8 cellular contexts compared by ENCODE assay signal in genomic region chr1:89200668-89201488, GRCh38. TPM values are rescaled to one million over a fixed set of nuclear protein-coding genes. Genes with fewer than 3 reads are reported as not detected.
DNase-seq lines count a peak whose midpoint lies in the region; ATAC-seq, FAIRE-seq and TF ChIP-seq lines count a peak whose summit lies in the region.

No MANE protein-coding gene starts in this region.

- intact Hi-C loops in A673 (cut with micrococcal nuclease; ENCODE audit: unreplicated experiment) (no loop called here), GM12878 (cut with micrococcal nuclease; ENCODE audit: unreplicated experiment) (loop anchor here (2.0 to 5.0 kb wide), 3 partner anchors 150 to 159 kb away; no protein-coding TSS in a partner anchor), thyroid gland (cut with DNase I) (no loop called here), transverse colon (cut with DNase I; ENCODE audit: low total_unique reads) (no loop called here)

- TF ChIP-seq POLR2A in GM12878 (IDR thresholded peaks at IDR 0.05; ENCODE audit: low read depth, low read length) (no peak), thyroid gland (IDR thresholded peaks at IDR 0.05) (no peak), transverse colon (IDR thresholded peaks at IDR 0.05) (no peak)

- no peak for TF ChIP-seq RAD21 in GM12878 (IDR thresholded peaks at IDR 0.05; ENCODE audit: insufficient read depth, low read depth, low read length)

- no peak overlapping the region for H3K4me2 ChIP-seq in GM12878 (ENCODE audit: control insufficient read depth, insufficient read depth)

- CTCF ChIA-PET in A673 (lab: Charles Lee) = no interaction called here
- CTCF ChIA-PET in GM12878 (lab: Yijun Ruan, JAX) = interaction anchor here (1.0 kb wide), 1 partner anchor 109 kb away, joined by 4 read pairs; no protein-coding TSS in a partner anchor

- in situ Hi-C loops in GM12878 (cut with MboI) = no loop called here
- in situ Hi-C loops in transverse colon (cut with MboI; ENCODE audit: low pct_ligation_motif_present in 1 of 4, low pct_unique_long_range_greater_than_20kb in 1 of 4, low sequenced_read_pairs in 3 of 4) = no loop called here

- H3K27ac ChIP-seq in A673 (ENCODE audit: low read depth, low read length, poor library complexity, severe bottlenecking) = no peak overlapping the region
- H3K27ac ChIP-seq in GM12878 (ENCODE audit: control insufficient read depth, insufficient read depth) = no peak overlapping the region
- no peak overlapping the region for H3K27ac ChIP-seq in thyroid gland
- H3K27ac ChIP-seq in transverse colon = no peak overlapping the region

- WGBS in GM12878 (ENCODE audit: insufficient coverage, insufficient replicate concordance, low lambda C conversion rate, missing lambda C conversion rate) = 8% methylated on average over 5 of the region's 5 CpGs
- WGBS in thyroid gland, 2 donors = 71 to 73% methylated on average over 5 of the region's 5 CpGs
- 48 to 60% methylated on average over 5 of the region's 5 CpGs for WGBS in transverse colon (ENCODE audit: low coverage in 1 of 2), 2 donors

- no peak overlapping the region for H3K4me3 ChIP-seq in A673 (ENCODE audit: low read depth, low read length, poor library complexity, severe bottlenecking)
- no peak overlapping the region for H3K4me3 ChIP-seq in GM12878
- no peak overlapping the region for H3K4me3 ChIP-seq in thyroid gland (replicated peaks in 1 of 3)
- no peak overlapping the region for H3K4me3 ChIP-seq in transverse colon

- no peak overlapping the region for H3K9ac ChIP-seq in GM12878 (ENCODE audit: control insufficient read depth, insufficient read depth, low read length)

- TF ChIP-seq EP300 in GM12878 (IDR thresholded peaks at IDR 0.05; ENCODE audit: borderline replicate concordance in 1 of 2, control insufficient read depth in 1 of 2, low read depth in 2 of 2, low read length in 2 of 2) (peak; percentile 81 to 92), transverse colon (IDR thresholded peaks at IDR 0.05; ENCODE audit: low read depth) (no peak)

- RAD21 ChIA-PET in GM12878 (lab: Charles Lee; ENCODE audit: unreplicated experiment) = interaction anchor here (0.6 to 1.5 kb wide), 5 partner anchors 10 to 1749 kb away, joined by 3 to 5 read pairs (median 3); partner anchors contain the start of gene GBP6

- no peaks in the 10 kb centered on the region for H4K20me1 ChIP-seq in GM12878 (ENCODE audit: control insufficient read depth, insufficient read depth)

- no peaks in the 10 kb centered on the region for H3K79me2 ChIP-seq in GM12878 (ENCODE audit: control insufficient read depth, insufficient read depth, low read length)

- POLR2A ChIA-PET in A673 (lab: Charles Lee; ENCODE audit: low non-redundant PET) (no interaction called here), GM12878 (lab: Charles Lee) (interaction anchor here (0.7 to 1.4 kb wide), 2 partner anchors 73 to 109 kb away, joined by 3 to 4 read pairs; no protein-coding TSS in a partner anchor)

- peaks cover 23% of the 10 kb centered on the region for H3K4me1 ChIP-seq in A673 (ENCODE audit: insufficient read depth, low read length, poor library complexity, severe bottlenecking)
- H3K4me1 ChIP-seq in GM12878 (ENCODE audit: control insufficient read depth, insufficient read depth, low read length) = peaks cover 13% of the 10 kb centered on the region
- peaks cover 8 to 9% of the 10 kb centered on the region in 2 donors for H3K4me1 ChIP-seq in thyroid gland
- peaks cover 0 to 14% (median 0%) of the 10 kb centered on the region in 4 donors for H3K4me1 ChIP-seq in transverse colon

- TF ChIP-seq CTCF in A673 (conservative IDR thresholded peaks at IDR 0.05; ENCODE audit: low read depth, low read length) (no peak), GM12878 (IDR thresholded peaks at IDR 0.05 in 2 of 3, conservative IDR thresholded peaks at IDR 0.05 in 1 of 3; ENCODE audit: control insufficient read depth in 2 of 3, extremely low read depth in 1 of 3, insufficient read depth in 1 of 3, low read depth in 3 of 3, low read length in 3 of 3) (no peak), thyroid gland (IDR thresholded peaks at IDR 0.05) (no peak), transverse colon (IDR thresholded peaks at IDR 0.05) (no peak)

- peak; percentile 54 for FAIRE-seq in GM12878 (lab: Jason Lieb, UNC)

- peaks cover 10% of the 10 kb centered on the region for H3K9me3 ChIP-seq in A673 (ENCODE audit: low read depth, low read length, poor library complexity, severe bottlenecking)
- H3K9me3 ChIP-seq in GM12878 (replicated peaks; ENCODE audit: control insufficient read depth, insufficient read depth, low read length) = peaks cover 7% of the 10 kb centered on the region; the same call in 2 of the 3 replicates
- H3K9me3 ChIP-seq in thyroid gland = no peaks in the 10 kb centered on the region
- H3K9me3 ChIP-seq in transverse colon = peaks cover 0 to 8% of the 10 kb centered on the region in 2 donors

- SMC1A ChIA-PET in GM12878 (lab: Charles Lee; ENCODE audit: uncharacterized antibody, unreplicated experiment) = interaction anchor here (0.6 to 3.3 kb wide), 9 partner anchors 19 to 201 kb away, joined by 3 to 12 read pairs (median 4); no protein-coding TSS in a partner anchor

- no TSS peak for BruUV-seq in A673 (replicated peaks; lab: Mats Ljungman, UMichigan)
- BruUV-seq in GM12878 (replicated peaks; lab: Mats Ljungman, UMichigan) = no TSS peak

- no peak overlapping the region for H2AFZ ChIP-seq in GM12878 (ENCODE audit: control insufficient read depth, low read depth, low read length)

- no peaks in the 10 kb centered on the region for H3K36me3 ChIP-seq in A673 (ENCODE audit: insufficient read depth, low read length, poor library complexity, severe bottlenecking)
- H3K36me3 ChIP-seq in GM12878 (ENCODE audit: control insufficient read depth in 2 of 2, insufficient read depth in 2 of 2, low read length in 1 of 2) = no peaks in the 10 kb centered on the region
- H3K36me3 ChIP-seq in thyroid gland = no peaks in the 10 kb centered on the region
- H3K36me3 ChIP-seq in transverse colon = no peaks in the 10 kb centered on the region

- H3K27me3 ChIP-seq in A673 (replicated peaks; ENCODE audit: insufficient read depth, low read depth, low read length, poor library complexity) (no peaks in the 10 kb centered on the region), GM12878 (replicated peaks in 1 of 2; ENCODE audit: control insufficient read depth in 2 of 2, insufficient read depth in 2 of 2, low read length in 1 of 2) (no peaks in the 10 kb centered on the region), thyroid gland (no peaks in the 10 kb centered on the region), transverse colon (no peaks in the 10 kb centered on the region)

- ATAC-seq in GM19025 (IDR thresholded peaks at IDR 0.05; ENCODE audit: low read depth, unreplicated experiment) = peak; percentile 67
- ATAC-seq in HG03095 (IDR thresholded peaks at IDR 0.05; ENCODE audit: unreplicated experiment) = peak; percentile 49
- ATAC-seq in GM12878 = peak; percentile 87

- DNase-seq in A673 (ENCODE audit: low spot score) = peak; percentile 71
- peak; percentile 69 for DNase-seq in GM12878 (ENCODE audit: low read depth, low spot score)
- no peak for DNase-seq in NCI-H2171 treated with DMSO at 0.1 percent for 48 hours (lab: John Stamatoyannopoulos, UW)
- DNase-seq in thyroid gland = no peak
- DNase-seq in hypothalamus (lab: John Stamatoyannopoulos, UW) = no peak
- no peak for DNase-seq in transverse colon

TF ChIP-seq in GM12878, 131 proteins besides CTCF, POLR2A, EP300 and RAD21 (continues in another document):
- TF ChIP-seq TCF3 (IDR thresholded peaks at IDR 0.05; ENCODE audit: borderline replicate concordance, insufficient read depth, low read depth, low read length) = no peak
- no peak for TF ChIP-seq GABPA (IDR thresholded peaks at IDR 0.05; ENCODE audit: low read depth)
- TF ChIP-seq STAT1 (conservative IDR thresholded peaks at IDR 0.05) = no peak
- TF ChIP-seq JUND (IDR thresholded peaks at IDR 0.05; ENCODE audit: low read depth, low read length) = peak; percentile 40; the same call in 1 of the 2 replicates

RNA-seq across cellular contexts. Expression of gene GBP4, which starts 2.1 kb away (rescaled TPM):
- 0.79 and 1.7 TPM in 2 replicates for total RNA-seq in A673 (2021)
- 28.7 and 29.3 TPM in 2 replicates for total RNA-seq in GM12878 (2013; cell fraction: nucleolus; rRNA removed)
- 2.5 and 3.5 TPM in 2 replicates for total RNA-seq in GM12878 (2014; rRNA removed)
- total RNA-seq in GM12878 (2014; rRNA removed; fragmentation: Illumina TruSeq; extraction: Trizol) = 3.7 and 4.0 TPM in 2 replicates
- 3.3 and 4.3 TPM in 2 replicates for total RNA-seq in GM12878 (2021)
- 5.4 TPM for polyA plus RNA-seq in GM12878 (2011; ENCODE audit: low read depth)
- polyA plus RNA-seq in GM12878 (2011; rRNA removed) = 41.9 and 46.1 TPM in 2 replicates
- polyA plus RNA-seq in GM12878 (2011; cell fraction: cytosol; rRNA removed) = 22.4 and 26.5 TPM in 2 replicates
- polyA plus RNA-seq in GM12878 (2011; cell fraction: nucleus; rRNA removed) = 12.3 and 13.7 TPM in 2 replicates
- polyA plus RNA-seq in GM12878 (2012) = 3.9 and 7.3 TPM in 2 replicates
- polyA plus RNA-seq in GM12878 (2014; fragmentation: Illumina TruSeq; extraction: Trizol) = 3.8 and 5.6 TPM in 2 replicates
- polyA plus RNA-seq in GM12878 (2014; fragmentation: Nextera tagmentation; extraction: Ambion mirVana) = 1 to 10 TPM; 2.4 to 2.5 TPM
- polyA plus RNA-seq in GM12878 (2014; rRNA removed) = 2.4 and 3.6 TPM in 2 replicates
- polyA plus RNA-seq in GM12878 (2016; fragmentation: Nextera tagmentation; extraction: Ambion mirVana) = 1 to 10 TPM; 3.0 to 3.3 TPM
- polyA minus RNA-seq in GM12878 (2011; rRNA and poly(A)+ RNA removed) = 31.3 and 35.8 TPM in 2 replicates
- polyA minus RNA-seq in GM12878 (2011; cell fraction: cytosol; rRNA and poly(A)+ RNA removed) = 12.2 and 15.4 TPM in 2 replicates
- polyA minus RNA-seq in GM12878 (2011; cell fraction: nucleus; rRNA and poly(A)+ RNA removed) = 7.5 and 10.7 TPM in 2 replicates
- 10 to 100 TPM in 2 of 4 donors, 1 to 10 TPM in 2; 2.5 to 11.0 (median 8.7) TPM for total RNA-seq in thyroid gland
- total RNA-seq in transverse colon = 1 to 10 TPM in 2 of 4 donors, under 1 TPM in 1, not detected in 1; 1.00 to 3.8 (median 2.5) TPM

RNA-seq across cellular contexts. Expression of gene GBP7, which starts 25.1 kb away (rescaled TPM):
- not detected in 2 replicates for total RNA-seq in A673 (2021)
- total RNA-seq in GM12878 (2013; cell fraction: nucleolus; rRNA removed) = not detected in 2 replicates
- total RNA-seq in GM12878 (2014; rRNA removed) = not detected in 2 replicates
- not detected in 2 replicates for total RNA-seq in GM12878 (2014; rRNA removed; fragmentation: Illumina TruSeq; extraction: Trizol)
- total RNA-seq in GM12878 (2021) = not detected in 2 replicates
- polyA plus RNA-seq in GM12878 (2011; ENCODE audit: low read depth) = not detected
- not detected in 2 replicates for polyA plus RNA-seq in GM12878 (2011; rRNA removed)
- not detected in 2 replicates for polyA plus RNA-seq in GM12878 (2011; cell fraction: cytosol; rRNA removed)
- not detected in 2 replicates for polyA plus RNA-seq in GM12878 (2011; cell fraction: nucleus; rRNA removed)
- polyA plus RNA-seq in GM12878 (2012) = not detected in 2 replicates
- not detected in 2 replicates for polyA plus RNA-seq in GM12878 (2014; fragmentation: Illumina TruSeq; extraction: Trizol)
- not detected for polyA plus RNA-seq in GM12878 (2014; fragmentation: Nextera tagmentation; extraction: Ambion mirVana)
- not detected in 2 replicates for polyA plus RNA-seq in GM12878 (2014; rRNA removed)
- not detected for polyA plus RNA-seq in GM12878 (2016; fragmentation: Nextera tagmentation; extraction: Ambion mirVana)
- not detected in 2 replicates for polyA minus RNA-seq in GM12878 (2011; rRNA and poly(A)+ RNA removed)
- polyA minus RNA-seq in GM12878 (2011; cell fraction: cytosol; rRNA and poly(A)+ RNA removed) = not detected in 2 replicates
- polyA minus RNA-seq in GM12878 (2011; cell fraction: nucleus; rRNA and poly(A)+ RNA removed) = not detected in 2 replicates
- total RNA-seq in thyroid gland = not detected
- total RNA-seq in transverse colon = not detected

Comparison
In these comparisons a context has a peak if more than half of its experiments do, and no peak if none do; other contexts are left out.
1. DNase-seq: peak in A673 (single experiment) and GM12878 (single experiment); none in NCI-H2171 treated with DMSO at 0.1 percent for 48 hours (single experiment), thyroid gland (0 of 2), hypothalamus (0 of 51) and transverse colon (single experiment).
2. Peak in every context shown above with its lines, with median percentiles within 50 percentile points of each other: ATAC-seq.